9 cellular contexts compared by ENCODE assay signal in the genomic region with DNA sequence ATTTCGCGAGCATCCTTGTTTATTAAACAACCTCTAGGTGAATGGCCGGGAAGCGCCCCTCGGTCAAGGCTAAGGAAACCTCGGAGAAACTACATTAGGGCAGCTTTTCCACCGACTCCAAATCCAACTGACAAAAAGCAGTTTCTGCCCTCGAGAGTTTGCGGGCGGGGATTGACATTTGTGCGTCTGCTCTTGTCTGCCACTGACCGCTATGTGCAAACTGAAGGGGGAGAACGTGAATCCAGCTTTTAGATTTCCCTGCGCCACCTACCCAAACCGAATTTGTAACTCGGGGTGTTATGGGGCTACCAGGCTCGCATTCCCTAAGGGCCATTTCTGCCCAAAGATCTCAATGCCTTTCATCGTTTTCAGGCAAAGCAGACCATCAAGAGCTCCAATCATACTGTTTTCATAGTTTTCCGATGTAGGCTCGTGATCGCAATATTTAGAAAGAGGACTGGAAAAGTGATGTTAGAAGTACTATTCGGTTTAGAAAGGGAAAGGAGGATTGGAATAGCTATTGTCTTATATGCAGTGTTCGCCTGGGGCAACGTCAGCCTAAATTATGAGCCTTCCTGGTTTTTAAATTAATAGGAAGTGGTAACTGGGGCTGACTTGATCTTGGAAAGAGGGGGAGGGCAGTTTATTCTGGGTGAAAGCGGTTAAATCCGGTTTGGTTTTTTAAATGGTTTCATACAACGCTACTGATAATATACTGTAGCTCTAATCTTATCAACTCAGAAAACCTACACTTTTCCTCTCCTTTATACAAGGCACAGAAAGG. TPM values are rescaled to one million over a fixed set of nuclear protein-coding genes. Genes with fewer than 3 reads are reported as not detected.
A peak's percentile ranks its signal among the peaks of the same experiment; 100 is the strongest.
DNase-seq lines count a peak whose midpoint lies in the region; ATAC-seq, FAIRE-seq and TF ChIP-seq lines count a peak whose summit lies in the region.
"Had no signal": no experiment of that assay in that cellular context is flagged by ENCODE, and none has a peak within 500 bp of the region (broad histone marks: within the 10 kb centered on the region; RNA-seq: fewer than 3 reads in every experiment).

No MANE protein-coding gene starts in this region.

- H3K4me3 Mint-ChIP-seq in T-helper 1 cell treated with Interleukin-12 subunit alpha and Interleukin-12 subunit beta and Interleukin-4 antibody, amounts not matched to agents 30 μg/mL and 1 μg/mL, for 36 hours = peak overlapping the region; percentile 97

- H3K27ac Mint-ChIP-seq in T-helper 1 cell treated with Interleukin-12 subunit alpha and Interleukin-12 subunit beta and Interleukin-4 antibody, amounts not matched to agents 30 μg/mL and 1 μg/mL, for 36 hours = peak overlapping the region; percentile 52

- H3K9me3 ChIP-seq in right lobe of liver (no peaks in the 10 kb centered on the region), suprapubic skin (no peaks in the 10 kb centered on the region)
- H3K9me3 ChIP-seq: A549 had no signal

- peak overlapping the region in 1 of 3 donors; percentile 80 for H3K27ac ChIP-seq in right lobe of liver
- peak overlapping the region; percentile 17 for H3K27ac ChIP-seq in suprapubic skin
- H3K27ac ChIP-seq: A549 had no signal

- peaks cover 7% of the 10 kb centered on the region for H3K27me3 Mint-ChIP-seq in T-helper 1 cell treated with Interleukin-12 subunit alpha and Interleukin-12 subunit beta and Interleukin-4 antibody, amounts not matched to agents 30 μg/mL and 1 μg/mL, for 36 hours (ENCODE audit: low read depth)

- intact Hi-C loops in right lobe of liver (cut with DNase I) = no loop called here

- TF ChIP-seq CTCF in right lobe of liver (IDR thresholded peaks at IDR 0.05) (no peak), suprapubic skin (IDR thresholded peaks at IDR 0.05) (no peak)

- H3K4me1 ChIP-seq in right lobe of liver = no peaks in the 10 kb centered on the region
- peaks cover 16% of the 10 kb centered on the region for H3K4me1 ChIP-seq in suprapubic skin

- FAIRE-seq in RCC 7860 (lab: Jason Lieb, UNC) = no peak
- FAIRE-seq: A549 had no signal

- H3K36me3 Mint-ChIP-seq in T-helper 1 cell treated with Interleukin-12 subunit alpha and Interleukin-12 subunit beta and Interleukin-4 antibody, amounts not matched to agents 30 μg/mL and 1 μg/mL, for 36 hours (ENCODE audit: low read depth) = peaks cover 9% of the 10 kb centered on the region

- no peaks in the 10 kb centered on the region for H3K9me3 Mint-ChIP-seq in T-helper 1 cell treated with Interleukin-12 subunit alpha and Interleukin-12 subunit beta and Interleukin-4 antibody, amounts not matched to agents 30 μg/mL and 1 μg/mL, for 36 hours

- 23% methylated on average over 15 of the region's 27 CpGs for WGBS in right lobe of liver (ENCODE audit: insufficient coverage, low coverage, low lambda C conversion rate, missing lambda C conversion rate)
- 30% methylated on average over 27 of the region's 27 CpGs for WGBS in suprapubic skin

- DNase-seq in T-helper 1 cell (no peak), brain pericyte (ENCODE audit: low read depth, low spot score) (peak; percentile 10), right lobe of liver (no peak), suprapubic skin (ENCODE audit: low spot score in 2 of 2) (no peak), RCC 7860 (ENCODE audit: low spot score) (no peak)

- TF ChIP-seq EP300 in suprapubic skin (IDR thresholded peaks at IDR 0.05) = no peak

- H3K4me3 ChIP-seq in right lobe of liver (peak overlapping the region; percentile 34 to 49 (median 38)), suprapubic skin (peak overlapping the region; percentile 56)
- H3K4me3 ChIP-seq: A549 had no signal

- TF ChIP-seq POLR2A in right lobe of liver (IDR thresholded peaks at IDR 0.05) (peak; percentile 25), suprapubic skin (IDR thresholded peaks at IDR 0.05) (no peak)

- H3K27me3 ChIP-seq in right lobe of liver (no peaks in the 10 kb centered on the region), suprapubic skin (peaks cover 25% of the 10 kb centered on the region)

- ATAC-seq in right lobe of liver (peak in 2 of 4 donors; percentile 34 to 52), HG03108 (IDR thresholded peaks at IDR 0.05; ENCODE audit: unreplicated experiment) (no peak), HG03196 (IDR thresholded peaks at IDR 0.05; ENCODE audit: unreplicated experiment) (no peak)
- ATAC-seq: A549 had no signal

- peaks cover 28% of the 10 kb centered on the region for H3K4me1 Mint-ChIP-seq in T-helper 1 cell treated with Interleukin-12 subunit alpha and Interleukin-12 subunit beta and Interleukin-4 antibody, amounts not matched to agents 30 μg/mL and 1 μg/mL, for 36 hours (ENCODE audit: low read depth)

- H3K36me3 ChIP-seq in right lobe of liver = no peaks in the 10 kb centered on the region
- no peaks in the 10 kb centered on the region for H3K36me3 ChIP-seq in suprapubic skin

RNA-seq across cellular contexts. Expression of gene BCAT1, which starts 45.4 kb away (rescaled TPM):
- 1 to 10 TPM in 5 of 6 experiments, under 1 TPM in 1; 0.86 to 6.0 (median 2.7) TPM for total RNA-seq in right lobe of liver
- 1 to 10 TPM in 2 of 4 donors, under 1 TPM in 2; 0.68 to 2.9 (median 1.5) TPM for total RNA-seq in suprapubic skin
